Comparison of ENCODE assay signal across 8 cellular contexts in genomic region chr1:181021811-181022434, GRCh38.
DNase-seq lines count a peak whose midpoint lies in the region; TF ChIP-seq lines count a peak whose summit lies in the region.

No MANE protein-coding gene starts in this region.

- no peak for TF ChIP-seq CTCF in HFF-Myc (IDR thresholded peaks at IDR 0.05; ENCODE audit: low read depth, low read length, missing control alignments)

- DNase-seq in HFF-Myc (ENCODE audit: extremely low read depth, low read depth) (no peak), NCI-H1092 treated with DMSO at 0.1 percent for 48 hours (lab: John Stamatoyannopoulos, UW) (peak; percentile 51), UCSD-AML1 (lab: John Stamatoyannopoulos, UW; ENCODE audit: unreplicated experiment) (peak; percentile 66), brain pericyte (ENCODE audit: low read depth, low spot score) (peak; percentile 21), skeletal muscle cell (ENCODE audit: low read depth) (peak; percentile 45), NCI-H128 (lab: John Stamatoyannopoulos, UW; ENCODE audit: unreplicated experiment) (no peak)

- TF ChIP-seq POLR2A in GM10847 (IDR thresholded peaks at IDR 0.05; ENCODE audit: extremely low read depth, insufficient read length): peak; percentile 35

- H3K4me3 ChIP-seq in HFF-Myc (replicated peaks; ENCODE audit: low read depth, low read length): peak overlapping the region; percentile 79
- H3K4me3 ChIP-seq in iPS-11a (ENCODE audit: low read depth, low read length): peak overlapping the region; percentile 86
- peak overlapping the region; percentile 95 for H3K4me3 ChIP-seq in skeletal muscle cell (ENCODE audit: low read depth, low read length)

Comparison
In these comparisons a context has a peak if more than half of its experiments do, and no peak if none do; other contexts are left out.
1. DNase-seq: peak in NCI-H1092 treated with DMSO at 0.1 percent for 48 hours (single experiment), UCSD-AML1 (single experiment), brain pericyte (single experiment) and skeletal muscle cell (single experiment); none in HFF-Myc (single experiment) and NCI-H128 (single experiment).
2. Peak in every context shown above with its lines, with median percentiles within 50 percentile points of each other: H3K4me3 ChIP-seq.